Comparison of ENCODE assay signal across 2 cellular contexts in the genomic region with DNA sequence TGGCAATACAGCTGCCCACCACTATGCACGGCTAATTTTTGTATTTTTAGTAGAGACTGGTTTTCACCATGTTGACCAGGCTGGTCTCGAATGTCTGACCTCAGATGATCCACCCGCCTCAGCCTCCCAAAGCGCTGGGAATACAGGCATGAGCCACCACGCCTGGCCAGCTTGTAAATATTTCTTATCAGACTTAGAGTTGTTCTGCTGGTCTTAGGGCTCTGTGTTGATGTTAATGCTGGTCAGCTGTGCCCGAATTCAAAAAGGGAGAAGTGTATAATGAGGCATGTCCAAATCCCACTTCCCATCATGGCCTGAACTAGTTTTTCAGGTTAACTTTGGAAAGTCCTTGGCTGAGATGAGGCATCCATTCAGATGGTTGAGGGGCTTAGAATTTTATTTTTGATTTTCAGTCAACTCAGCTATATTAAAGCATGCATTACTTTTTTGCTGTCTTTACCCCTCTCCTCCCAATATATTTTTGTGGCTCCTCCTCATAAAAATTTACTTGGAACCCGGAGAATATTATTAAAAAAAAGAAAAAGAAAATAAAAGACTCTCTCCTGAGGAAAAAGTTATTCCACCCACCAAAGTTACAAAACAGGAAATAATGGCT.
A peak's percentile ranks its signal among the peaks of the same experiment; 100 is the strongest.
TF ChIP-seq lines count a peak whose summit lies in the region.

No MANE protein-coding gene starts in this region.

TF ChIP-seq in HepG2, 621 proteins besides CTCF, POLR2A, EP300 and RAD21:
- TF ChIP-seq, protein P1, sequence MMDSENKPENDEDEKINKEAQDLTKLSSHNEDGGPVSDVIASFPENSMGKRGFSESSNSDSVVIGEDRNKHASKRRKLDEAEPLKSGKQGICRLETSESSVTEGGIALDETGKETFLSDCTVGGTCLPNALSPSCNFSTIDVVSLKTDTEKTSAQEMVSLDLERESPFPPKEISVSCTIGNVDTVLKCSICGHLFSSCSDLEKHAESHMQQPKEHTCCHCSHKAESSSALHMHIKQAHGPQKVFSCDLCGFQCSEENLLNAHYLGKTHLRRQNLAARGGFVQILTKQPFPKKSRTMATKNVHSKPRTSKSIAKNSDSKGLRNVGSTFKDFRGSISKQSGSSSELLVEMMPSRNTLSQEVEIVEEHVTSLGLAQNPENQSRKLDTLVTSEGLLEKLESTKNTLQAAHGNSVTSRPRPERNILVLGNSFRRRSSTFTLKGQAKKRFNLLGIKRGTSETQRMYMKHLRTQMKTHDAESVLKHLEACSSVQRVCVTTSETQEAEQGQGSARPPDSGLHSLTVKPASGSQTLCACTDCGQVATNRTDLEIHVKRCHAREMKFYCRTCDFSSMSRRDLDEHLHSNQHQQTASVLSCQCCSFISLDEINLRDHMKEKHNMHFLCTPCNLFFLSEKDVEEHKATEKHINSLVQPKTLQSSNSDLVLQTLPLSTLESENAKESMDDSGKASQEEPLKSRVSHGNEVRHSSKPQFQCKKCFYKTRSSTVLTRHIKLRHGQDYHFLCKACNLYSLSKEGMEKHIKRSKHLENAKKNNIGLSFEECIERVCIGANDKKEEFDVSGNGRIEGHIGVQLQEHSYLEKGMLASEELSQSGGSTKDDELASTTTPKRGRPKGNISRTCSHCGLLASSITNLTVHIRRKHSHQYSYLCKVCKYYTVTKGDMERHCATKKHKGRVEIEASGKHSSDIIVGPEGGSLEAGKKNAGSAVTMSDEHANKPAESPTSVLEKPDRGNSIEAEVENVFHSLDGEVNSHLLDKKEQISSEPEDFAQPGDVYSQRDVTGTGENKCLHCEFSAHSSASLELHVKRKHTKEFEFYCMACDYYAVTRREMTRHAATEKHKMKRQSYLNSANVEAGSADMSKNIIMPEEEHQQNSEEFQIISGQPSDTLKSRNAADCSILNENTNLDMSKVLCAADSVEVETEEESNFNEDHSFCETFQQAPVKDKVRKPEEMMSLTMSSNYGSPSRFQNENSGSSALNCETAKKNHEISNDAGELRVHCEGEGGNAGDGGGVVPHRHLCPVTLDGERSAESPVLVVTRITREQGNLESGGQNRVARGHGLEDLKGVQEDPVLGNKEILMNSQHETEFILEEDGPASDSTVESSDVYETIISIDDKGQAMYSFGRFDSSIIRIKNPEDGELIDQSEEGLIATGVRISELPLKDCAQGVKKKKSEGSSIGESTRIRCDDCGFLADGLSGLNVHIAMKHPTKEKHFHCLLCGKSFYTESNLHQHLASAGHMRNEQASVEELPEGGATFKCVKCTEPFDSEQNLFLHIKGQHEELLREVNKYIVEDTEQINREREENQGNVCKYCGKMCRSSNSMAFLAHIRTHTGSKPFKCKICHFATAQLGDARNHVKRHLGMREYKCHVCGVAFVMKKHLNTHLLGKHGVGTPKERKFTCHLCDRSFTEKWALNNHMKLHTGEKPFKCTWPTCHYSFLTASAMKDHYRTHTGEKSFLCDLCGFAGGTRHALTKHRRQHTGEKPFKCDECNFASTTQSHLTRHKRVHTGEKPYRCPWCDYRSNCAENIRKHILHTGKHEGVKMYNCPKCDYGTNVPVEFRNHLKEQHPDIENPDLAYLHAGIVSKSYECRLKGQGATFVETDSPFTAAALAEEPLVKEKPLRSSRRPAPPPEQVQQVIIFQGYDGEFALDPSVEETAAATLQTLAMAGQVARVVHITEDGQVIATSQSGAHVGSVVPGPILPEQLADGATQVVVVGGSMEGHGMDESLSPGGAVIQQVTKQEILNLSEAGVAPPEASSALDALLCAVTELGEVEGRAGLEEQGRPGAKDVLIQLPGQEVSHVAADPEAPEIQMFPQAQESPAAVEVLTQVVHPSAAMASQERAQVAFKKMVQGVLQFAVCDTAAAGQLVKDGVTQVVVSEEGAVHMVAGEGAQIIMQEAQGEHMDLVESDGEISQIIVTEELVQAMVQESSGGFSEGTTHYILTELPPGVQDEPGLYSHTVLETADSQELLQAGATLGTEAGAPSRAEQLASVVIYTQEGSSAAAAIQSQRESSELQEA (CRISPR knock-in tag; IDR thresholded peaks at IDR 0.05; ENCODE audit: not compliant biosample characterization), result no peak
- TF ChIP-seq MAFF (IDR thresholded peaks at IDR 0.05; ENCODE audit: low read depth, low read length) (peak; percentile 76), MAFK (conservative IDR thresholded peaks at IDR 0.05 in 1 of 2, IDR thresholded peaks at IDR 0.05 in 1 of 2; ENCODE audit: low read length in 2 of 2) (peak; percentile 54 to 74; a peak in 3 of 4 replicates)

TF ChIP-seq in K562, 482 proteins besides CTCF, POLR2A, EP300 and RAD21:
- TF ChIP-seq ZNF316 (IDR thresholded peaks at IDR 0.05), result peak; percentile 68
- no peak for TF ChIP-seq POU5F1 (IDR thresholded peaks at IDR 0.05; ENCODE audit: borderline replicate concordance, low read depth, low read length, partially characterized antibody)
- no peak for TF ChIP-seq NR2C1 (IDR thresholded peaks at IDR 0.05)
- no peak for TF ChIP-seq NR2C1 (tag; IDR thresholded peaks at IDR 0.05)
- peak; percentile 45; the same call in 1 of the 2 replicates for TF ChIP-seq C11orf30 (IDR thresholded peaks at IDR 0.05; ENCODE audit: low read depth)
- TF ChIP-seq FOXK1 (CRISPR knock-in tag; IDR thresholded peaks at IDR 0.05; ENCODE audit: borderline replicate concordance), result no peak
- no peak for TF ChIP-seq GTF2E2 (tag; IDR thresholded peaks at IDR 0.05)
- TF ChIP-seq MAFG (tag; conservative IDR thresholded peaks at IDR 0.05), result peak; percentile 53; the same call in 1 of the 2 replicates
- TF ChIP-seq, protein P2, sequence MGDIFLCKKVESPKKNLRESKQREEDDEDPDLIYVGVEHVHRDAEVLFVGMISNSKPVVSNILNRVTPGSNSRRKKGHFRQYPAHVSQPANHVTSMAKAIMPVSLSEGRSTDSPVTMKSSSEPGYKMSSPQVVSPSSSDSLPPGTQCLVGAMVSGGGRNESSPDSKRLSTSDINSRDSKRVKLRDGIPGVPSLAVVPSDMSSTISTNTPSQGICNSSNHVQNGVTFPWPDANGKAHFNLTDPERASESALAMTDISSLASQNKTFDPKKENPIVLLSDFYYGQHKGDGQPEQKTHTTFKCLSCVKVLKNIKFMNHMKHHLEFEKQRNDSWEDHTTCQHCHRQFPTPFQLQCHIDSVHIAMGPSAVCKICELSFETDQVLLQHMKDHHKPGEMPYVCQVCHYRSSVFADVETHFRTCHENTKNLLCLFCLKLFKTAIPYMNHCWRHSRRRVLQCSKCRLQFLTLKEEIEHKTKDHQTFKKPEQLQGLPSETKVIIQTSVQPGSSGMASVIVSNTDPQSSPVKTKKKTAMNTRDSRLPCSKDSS (IDR thresholded peaks at IDR 0.05; ENCODE audit: low read depth, partially characterized antibody), result no peak
- no peak for TF ChIP-seq GABPB2 (CRISPR knock-in tag; conservative IDR thresholded peaks at IDR 0.05)
- no peak for TF ChIP-seq GATA2 (CRISPR knock-in tag; IDR thresholded peaks at IDR 0.05)
- no peak for TF ChIP-seq CBX1 (IDR thresholded peaks at IDR 0.05; ENCODE audit: low read depth)
- peak; percentile 35 for TF ChIP-seq MAFF (IDR thresholded peaks at IDR 0.05; ENCODE audit: low read length)
